Comparison of ENCODE assay signal across 14 cellular contexts in genomic region chr15:68822818-68823217, GRCh38. TPM values are rescaled to one million over a fixed set of nuclear protein-coding genes. Genes with fewer than 3 reads are reported as not detected.
DNase-seq lines count a peak whose midpoint lies in the region; ATAC-seq and TF ChIP-seq lines count a peak whose summit lies in the region.
"Had no signal": no experiment of that assay in that cellular context is flagged by ENCODE, and none has a peak within 500 bp of the region (broad histone marks: within the 10 kb centered on the region; RNA-seq: fewer than 3 reads in every experiment).

No MANE protein-coding gene starts in this region.

- peaks cover 58% of the 10 kb centered on the region for H3K79me2 ChIP-seq in DOHH2 (ENCODE audit: control insufficient read depth, low read length)
- peaks cover 48% of the 10 kb centered on the region for H3K79me2 ChIP-seq in KMS-11 (ENCODE audit: insufficient read depth, low read depth)
- H3K79me2 ChIP-seq in neural cell (replicated peaks; ENCODE audit: insufficient read depth, low read length) = peaks cover 47% of the 10 kb centered on the region

- WGBS in ovary, 3 donors = 64 to 67% (median 67%) methylated on average over 3 of the region's 3 CpGs

- H3K27me3 Mint-ChIP-seq in activated T-helper 1 cell treated with anti-CD3 and anti-CD28 coated beads, Interleukin-12 subunit alpha, Interleukin-12 subunit beta, Interleukin-2, Interleukin-4 antibody, amounts not matched to agents 30 ng/mL and 10 ng/mL and 1 ng/mL, durations not matched to agents 14 hours and 24 hours and 36 hours (ENCODE audit: insufficient read depth) = no peaks in the 10 kb centered on the region

- H3K36me3 ChIP-seq in DOHH2 (ENCODE audit: control insufficient read depth, low read length) (peaks cover 35% of the 10 kb centered on the region), KMS-11 (ENCODE audit: insufficient read depth) (no peaks in the 10 kb centered on the region), neural cell (ENCODE audit: insufficient read depth, low read length) (no peaks in the 10 kb centered on the region), ovary (no peaks in the 10 kb centered on the region)
- H3K36me3 ChIP-seq: tibial nerve had no signal

- no peaks in the 10 kb centered on the region for H3K9me3 Mint-ChIP-seq in activated T-helper 1 cell treated with anti-CD3 and anti-CD28 coated beads, Interleukin-12 subunit alpha, Interleukin-12 subunit beta, Interleukin-2, Interleukin-4 antibody, amounts not matched to agents 30 ng/mL and 10 ng/mL and 1 ng/mL, durations not matched to agents 14 hours and 24 hours and 36 hours
- H3K9me3 Mint-ChIP-seq: CD8-positive, alpha-beta memory T cell had no signal

- peaks cover 8% of the 10 kb centered on the region for H3K36me3 Mint-ChIP-seq in activated T-helper 1 cell treated with anti-CD3 and anti-CD28 coated beads, Interleukin-12 subunit alpha, Interleukin-12 subunit beta, Interleukin-2, Interleukin-4 antibody, amounts not matched to agents 30 ng/mL and 10 ng/mL and 1 ng/mL, durations not matched to agents 14 hours and 24 hours and 36 hours (ENCODE audit: low read depth)

- TF ChIP-seq POLR2A in ovary (IDR thresholded peaks at IDR 0.05) = no peak

- H3K9me2 ChIP-seq in DOHH2 (replicated peaks; ENCODE audit: control insufficient read depth, low read length) = no peaks in the 10 kb centered on the region
- H3K9me2 ChIP-seq in neural cell (ENCODE audit: insufficient read depth, low read length) = no peaks in the 10 kb centered on the region

- DNase-seq in activated T-helper 1 cell treated with anti-CD3 and anti-CD28 coated beads, Interleukin-12 subunit alpha, Interleukin-12 subunit beta, Interleukin-2, Interleukin-4 antibody, amounts not matched to agents 30 ng/mL and 10 ng/mL and 1 ng/mL, durations not matched to agents 14 hours and 24 hours and 36 hours (ENCODE audit: low spot score) = no peak
- no peak for DNase-seq in ovary
- DNase-seq: activated CD8-positive, alpha-beta memory T cell treated with anti-CD3 and anti-CD28 coated beads, Interleukin-2, amount 50 U/mL, for 48 hours; CD8-positive, alpha-beta memory T cell; central memory CD4-positive, alpha-beta T cell; NCI-H2227 treated with DMSO at 0.1 percent for 48 hours; psoas muscle; stimulated activated CD4-positive, alpha-beta T cell treated with anti-CD3 and anti-CD28 coated beads, Interleukin-1b, Interleukin-23, amount 100 ng/mL, for 48 hours had no signal

- H3K4me2 ChIP-seq in DOHH2 (ENCODE audit: low read length) (peak overlapping the region; percentile 75), KMS-11 (peak overlapping the region; percentile 97), neural cell (ENCODE audit: low read length) (peak overlapping the region; percentile 89)

- ATAC-seq in GM19328 (IDR thresholded peaks at IDR 0.05; ENCODE audit: unreplicated experiment) (no peak), GM18498 (IDR thresholded peaks at IDR 0.05; ENCODE audit: unreplicated experiment) (no peak)
- ATAC-seq: psoas muscle had no signal

- H3K27ac ChIP-seq in DOHH2 (ENCODE audit: low read depth, low read length) = no peak overlapping the region
- peak overlapping the region; percentile 94; the same call in 1 of the 2 replicates for H3K27ac ChIP-seq in KMS-11
- no peak overlapping the region for H3K27ac ChIP-seq in neural cell (ENCODE audit: low read length)
- H3K27ac ChIP-seq in ovary = no peak overlapping the region

- H3K27me3 ChIP-seq in DOHH2 (ENCODE audit: control insufficient read depth, low read length) = no peaks in the 10 kb centered on the region
- no peaks in the 10 kb centered on the region for H3K27me3 ChIP-seq in KMS-11 (ENCODE audit: insufficient read depth, low read depth)
- no peaks in the 10 kb centered on the region for H3K27me3 ChIP-seq in neural cell (ENCODE audit: insufficient read depth, low read depth, low read length)
- no peaks in the 10 kb centered on the region for H3K27me3 ChIP-seq in ovary
- H3K27me3 ChIP-seq: tibial nerve had no signal

- peaks cover 10% of the 10 kb centered on the region; the same call in 1 of the 2 replicates for H3F3A ChIP-seq in DOHH2 (ENCODE audit: control insufficient read depth, insufficient read depth)
- no peaks in the 10 kb centered on the region for H3F3A ChIP-seq in neural cell (ENCODE audit: insufficient read depth, low read length, poor library complexity, severe bottlenecking)

- intact Hi-C loops in activated T-helper 1 cell treated with anti-CD3 and anti-CD28 coated beads, Interleukin-12 subunit alpha, Interleukin-12 subunit beta, Interleukin-2, Interleukin-4 antibody, amounts not matched to agents 30 ng/mL and 10 ng/mL and 1 ng/mL, durations not matched to agents 14 hours and 24 hours and 36 hours (cut with micrococcal nuclease) = loop anchor here (1.0 kb wide), 2 partner anchors 7 to 41 kb away; no protein-coding TSS in a partner anchor
- intact Hi-C loops in ovary (cut with DNase I) = no loop called here

- H3K9ac ChIP-seq in KMS-11 (peak overlapping the region; percentile 99; the same call in 1 of the 2 replicates), neural cell (ENCODE audit: low read length) (no peak overlapping the region)

- peak overlapping the region; percentile 34 for H3K4me3 Mint-ChIP-seq in activated T-helper 1 cell treated with anti-CD3 and anti-CD28 coated beads, Interleukin-12 subunit alpha, Interleukin-12 subunit beta, Interleukin-2, Interleukin-4 antibody, amounts not matched to agents 30 ng/mL and 10 ng/mL and 1 ng/mL, durations not matched to agents 14 hours and 24 hours and 36 hours

- H3K9me3 ChIP-seq in DOHH2 (ENCODE audit: control insufficient read depth, insufficient read depth, low read length) (no peaks in the 10 kb centered on the region), neural cell (ENCODE audit: low read length) (no peaks in the 10 kb centered on the region), ovary (no peaks in the 10 kb centered on the region)
- H3K9me3 ChIP-seq: psoas muscle, tibial nerve had no signal

- peak overlapping the region; percentile 27 for H3K27ac Mint-ChIP-seq in activated T-helper 1 cell treated with anti-CD3 and anti-CD28 coated beads, Interleukin-12 subunit alpha, Interleukin-12 subunit beta, Interleukin-2, Interleukin-4 antibody, amounts not matched to agents 30 ng/mL and 10 ng/mL and 1 ng/mL, durations not matched to agents 14 hours and 24 hours and 36 hours

- H4K20me1 ChIP-seq in DOHH2 (ENCODE audit: control insufficient read depth, insufficient read depth, low read depth, low read length) = 0 out of 2 replicates have a peak, but pooled peaks cover 4% of the 10 kb centered on the region
- peaks cover 3% of the 10 kb centered on the region; the same call in 1 of the 2 replicates for H4K20me1 ChIP-seq in KMS-11 (ENCODE audit: insufficient read depth)
- no peaks in the 10 kb centered on the region for H4K20me1 ChIP-seq in neural cell (ENCODE audit: insufficient read depth)

- H2AFZ ChIP-seq in KMS-11 (ENCODE audit: low read depth) = no peak overlapping the region
- H2AFZ ChIP-seq in neural cell (ENCODE audit: low read depth, low read length) = no peak overlapping the region

- H3K4me3 ChIP-seq in DOHH2 (ENCODE audit: low read length) = peak overlapping the region; percentile 97
- H3K4me3 ChIP-seq in KMS-11 (IDR thresholded peaks at IDR 0.05; ENCODE audit: insufficient read depth, low read depth, low read length) = no peak overlapping the region
- H3K4me3 ChIP-seq in neural cell (ENCODE audit: low read length) = peak overlapping the region; percentile 91
- H3K4me3 ChIP-seq in ovary = no peak overlapping the region

- no peak for TF ChIP-seq EP300 in neural cell (conservative IDR thresholded peaks at IDR 0.05; ENCODE audit: poor library complexity, severe bottlenecking)
- no peak for TF ChIP-seq EP300 in ovary (IDR thresholded peaks at IDR 0.05)

- H3K4me1 Mint-ChIP-seq in activated T-helper 1 cell treated with anti-CD3 and anti-CD28 coated beads, Interleukin-12 subunit alpha, Interleukin-12 subunit beta, Interleukin-2, Interleukin-4 antibody, amounts not matched to agents 30 ng/mL and 10 ng/mL and 1 ng/mL, durations not matched to agents 14 hours and 24 hours and 36 hours (ENCODE audit: low read depth) = peaks cover 21% of the 10 kb centered on the region

- H3K4me1 ChIP-seq in DOHH2 (ENCODE audit: control insufficient read depth, low read length) (peaks cover 18% of the 10 kb centered on the region), KMS-11 (ENCODE audit: low read depth, poor library complexity, severe bottlenecking) (peaks cover 37% of the 10 kb centered on the region), ovary (ENCODE audit: insufficient read depth) (peaks cover 2% of the 10 kb centered on the region)

- no peak for TF ChIP-seq CTCF in DOHH2 (IDR thresholded peaks at IDR 0.05; ENCODE audit: low read depth, low read length, poor library complexity, severe bottlenecking)
- no peak for TF ChIP-seq CTCF in KMS-11 (conservative IDR thresholded peaks at IDR 0.05; ENCODE audit: low read depth, low read length)
- no peak for TF ChIP-seq CTCF in neural cell (IDR thresholded peaks at IDR 0.05; ENCODE audit: poor library complexity, severe bottlenecking)
- no peak for TF ChIP-seq CTCF in ovary (IDR thresholded peaks at IDR 0.05)

- no peak for TF ChIP-seq RAD21 in neural cell (conservative IDR thresholded peaks at IDR 0.05)

TF ChIP-seq in neural cell, 6 proteins besides CTCF, POLR2A, EP300 and RAD21 (continues in another document):
- TF ChIP-seq SMC3 (conservative IDR thresholded peaks at IDR 0.05; ENCODE audit: poor library complexity) (no peak), POLR2AphosphoS5 (IDR thresholded peaks at IDR 0.05) (no peak)

RNA-seq across cellular contexts. Expression of gene ANP32A, which starts 2.1 kb away (rescaled TPM):
- 275 TPM in 2 replicates for total RNA-seq in activated T-helper 1 cell treated with anti-CD3 and anti-CD28 coated beads, Interleukin-12 subunit alpha, Interleukin-12 subunit beta, Interleukin-2, Interleukin-4 antibody, amounts not matched to agents 30 ng/mL and 10 ng/mL and 1 ng/mL, durations not matched to agents 14 hours and 24 hours and 36 hours
- polyA plus RNA-seq in neural cell (181 and 190 TPM in 2 replicates), ovary (100 to 1,000 TPM in 1 of 2 donors, 10 to 100 TPM in 1; 42.8 to 158 TPM)
- 130 and 157 TPM in 2 replicates for polyA minus RNA-seq in neural cell
- total RNA-seq in ovary = 100 to 1,000 TPM in 1 of 7 donors, 10 to 100 TPM in 6; 29.4 to 119 (median 86.3) TPM

Comparison
In these comparisons a context has a peak if more than half of its experiments do, and no peak if none do; other contexts are left out.
1. H3K4me3 ChIP-seq: peak in DOHH2 (single experiment) and neural cell (single experiment); none in KMS-11 (single experiment) and ovary (single experiment).
2. Peak in every context shown above with its lines, with median percentiles within 50 percentile points of each other: H3K4me2 ChIP-seq.